In genomic region chr11:129440028-129440630, GRCh38 we compare ENCODE assay signal across 16 cellular contexts.
DNase-seq lines count a peak whose midpoint lies in the region; ATAC-seq and TF ChIP-seq lines count a peak whose summit lies in the region.
"Had no signal": no experiment of that assay in that cellular context is flagged by ENCODE, and none has a peak within 500 bp of the region (broad histone marks: within the 10 kb centered on the region; RNA-seq: fewer than 3 reads in every experiment).

No MANE protein-coding gene starts in this region.

- H3K9me3 ChIP-seq in lung (ENCODE audit: control insufficient read depth in 2 of 2, insufficient read depth in 1 of 2, low read length in 1 of 2): no peaks in the 10 kb centered on the region
- no peaks in the 10 kb centered on the region for H3K9me3 ChIP-seq in esophagus muscularis mucosa

- peaks cover 0 to 1% of the 10 kb centered on the region in 2 donors for H3K4me1 ChIP-seq in lung (ENCODE audit: control insufficient read depth in 2 of 2, insufficient read depth in 2 of 2, low read length in 2 of 2)
- H3K4me1 ChIP-seq in esophagus muscularis mucosa: no peaks in the 10 kb centered on the region
- H3K4me1 ChIP-seq: neural progenitor cell had no signal

- DNase-seq in DMS79 treated with DMSO at 0.1 percent for 48 hours (lab: John Stamatoyannopoulos, UW): peak; percentile 93
- DNase-seq in HT1080 (ENCODE audit: low read depth): peak; percentile 23
- DNase-seq in MCF 10A (ENCODE audit: unreplicated experiment): peak; percentile 78
- peak; percentile 38 for DNase-seq in lung (ENCODE audit: low spot score)
- no peak for DNase-seq in esophagus muscularis mucosa (ENCODE audit: extremely low spot score)
- DNase-seq in ureter (ENCODE audit: low spot score): no peak
- DNase-seq in NCI-H1048 (lab: John Stamatoyannopoulos, UW): no peak
- DNase-seq in NCI-H82 (lab: John Stamatoyannopoulos, UW): no peak
- DNase-seq: activated CD4-positive, alpha-beta T cell treated with anti-CD3 and anti-CD28 coated beads, Interleukin-2, amount 50 U/mL, for 48 hours; amniotic stem cell; CD4-positive, CD25-positive, alpha-beta regulatory T cell; effector CD8-positive, alpha-beta T cell; NCI-H2107; stimulated activated CD4-positive, alpha-beta T cell treated with anti-CD3 and anti-CD28 coated beads, Interleukin-2, amount 100 ng/mL, for 24 hours had no signal

- no peaks in the 10 kb centered on the region for H3K27me3 Mint-ChIP-seq in MCF 10A (ENCODE audit: insufficient read depth, unreplicated experiment)

- TF ChIP-seq EP300 in esophagus muscularis mucosa (IDR thresholded peaks at IDR 0.05): no peak

- no peak for TF ChIP-seq POLR2A in esophagus muscularis mucosa (IDR thresholded peaks at IDR 0.05; ENCODE audit: low read depth)

- intact Hi-C loops in MCF 10A (cut with micrococcal nuclease): no loop called here
- intact Hi-C loops in esophagus muscularis mucosa (cut with DNase I): no loop called here

- POLR2A ChIA-PET in MCF 10A (lab: Yijun Ruan, JAX): interaction anchor here (0.9 kb wide), 2 partner anchors 12 to 19 kb away, joined by 4 read pairs; no protein-coding TSS in a partner anchor

- no peaks in the 10 kb centered on the region for H3K36me3 Mint-ChIP-seq in MCF 10A (ENCODE audit: insufficient read depth, unreplicated experiment)
- H3K36me3 Mint-ChIP-seq: CD4-positive, CD25-positive, alpha-beta regulatory T cell; neural progenitor cell had no signal

- no peak overlapping the region for H3K27ac ChIP-seq in lung (ENCODE audit: low read depth in 1 of 2, low read length in 1 of 2)
- no peak overlapping the region for H3K27ac ChIP-seq in esophagus muscularis mucosa (replicated peaks in 1 of 4)
- H3K27ac ChIP-seq: neural progenitor cell, SK-N-MC had no signal

- H3K27ac Mint-ChIP-seq in MCF 10A (ENCODE audit: low read depth, unreplicated experiment): no peak overlapping the region
- H3K27ac Mint-ChIP-seq: CD4-positive, CD25-positive, alpha-beta regulatory T cell; neural progenitor cell had no signal

- WGBS in lung, 2 donors: 71 to 80% methylated on average over 8 of the region's 8 CpGs
- WGBS in esophagus muscularis mucosa: 32% methylated on average over 4 of the region's 8 CpGs

- H3K27me3 ChIP-seq in lung (ENCODE audit: control insufficient read depth, insufficient read depth) (no peaks in the 10 kb centered on the region), esophagus muscularis mucosa (no peaks in the 10 kb centered on the region)
- H3K27me3 ChIP-seq: neural progenitor cell had no signal

- H3K4me3 Mint-ChIP-seq in MCF 10A (ENCODE audit: unreplicated experiment): no peak overlapping the region
- H3K4me3 Mint-ChIP-seq: CD4-positive, CD25-positive, alpha-beta regulatory T cell; neural progenitor cell had no signal

- peak; percentile 59 for ATAC-seq in lung (ENCODE audit: insufficient read depth, low FRiP score)

- no peaks in the 10 kb centered on the region for H3K9me3 Mint-ChIP-seq in MCF 10A (ENCODE audit: unreplicated experiment)
- H3K9me3 Mint-ChIP-seq: neural progenitor cell had no signal

- no peak overlapping the region for H3K4me3 ChIP-seq in lung
- no peak overlapping the region for H3K4me3 ChIP-seq in esophagus muscularis mucosa
- H3K4me3 ChIP-seq: neural progenitor cell, SK-N-MC had no signal

- BruUV-seq in MCF 10A (replicated peaks; lab: Mats Ljungman, UMichigan): no TSS peak

- CTCF ChIA-PET in MCF 10A (lab: Yijun Ruan, JAX): interaction anchor here (0.6 kb wide), 1 partner anchor 1475 kb away, joined by 3 read pairs; no protein-coding TSS in a partner anchor

- H3K36me3 ChIP-seq in lung (ENCODE audit: control insufficient read depth in 2 of 2, insufficient read depth in 2 of 2, low read length in 2 of 2): no peaks in the 10 kb centered on the region
- H3K36me3 ChIP-seq in esophagus muscularis mucosa: no peaks in the 10 kb centered on the region
- H3K36me3 ChIP-seq: neural progenitor cell had no signal

- TF ChIP-seq CTCF in MCF 10A (IDR thresholded peaks at IDR 0.05; ENCODE audit: unreplicated experiment) (no peak), lung (IDR thresholded peaks at IDR 0.05; ENCODE audit: control extremely low read depth, extremely low read depth) (no peak), esophagus muscularis mucosa (IDR thresholded peaks at IDR 0.05) (no peak)

- H3K4me1 Mint-ChIP-seq in MCF 10A (ENCODE audit: insufficient read depth, unreplicated experiment): peaks cover 9% of the 10 kb centered on the region
- H3K4me1 Mint-ChIP-seq: neural progenitor cell had no signal

Comparison
In these comparisons a context has a peak if more than half of its experiments do, and no peak if none do; other contexts are left out.
1. DNase-seq: peak in DMS79 treated with DMSO at 0.1 percent for 48 hours (single experiment), HT1080 (single experiment), MCF 10A (single experiment) and lung (single experiment); none in esophagus muscularis mucosa (single experiment), ureter (single experiment), NCI-H1048 (single experiment) and NCI-H82 (single experiment).